ENCODE assay signal across 11 cellular contexts in the genomic region with DNA sequence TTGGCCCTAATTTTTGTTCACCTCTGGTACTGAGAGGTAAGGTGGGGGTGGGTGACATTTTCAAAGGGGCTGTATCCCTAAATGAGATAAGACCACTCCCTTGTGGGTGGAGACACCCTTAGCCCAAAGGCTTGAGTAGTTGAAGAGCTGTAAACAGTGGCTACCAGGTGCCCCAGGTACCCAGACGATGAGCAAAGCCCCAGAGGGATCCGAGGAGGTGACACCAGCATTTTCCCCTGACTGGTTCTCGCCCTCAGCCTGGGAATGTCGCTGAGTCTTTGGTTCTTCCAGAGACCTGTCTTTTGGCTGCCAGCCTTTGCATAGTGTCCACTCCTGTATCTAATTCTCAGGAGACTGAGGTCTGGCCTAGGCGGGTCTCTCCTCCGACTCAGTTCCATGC.
"Had no signal": no experiment of that assay in that cellular context is flagged by ENCODE, and none has a peak within 500 bp of the region (broad histone marks: within the 10 kb centered on the region; RNA-seq: fewer than 3 reads in every experiment).

No MANE protein-coding gene starts in this region.

- H3K36me3 Mint-ChIP-seq: activated naive CD8-positive, alpha-beta T cell; type B pancreatic cell had no signal

- H3K9me3 Mint-ChIP-seq: naive thymus-derived CD4-positive, alpha-beta T cell; type B pancreatic cell had no signal

- H3K27me3 Mint-ChIP-seq: activated naive CD8-positive, alpha-beta T cell; naive thymus-derived CD4-positive, alpha-beta T cell; type B pancreatic cell had no signal

- DNase-seq: activated effector memory CD4-positive, alpha-beta T cell treated with Interleukin-2 at 50 U/mL for 16 hours; foreskin keratinocyte; head of caudate nucleus; mammary epithelial cell; naive thymus-derived CD4-positive, alpha-beta T cell; stimulated activated CD4-positive, alpha-beta T cell treated with anti-CD3 and anti-CD28 coated beads, Interleukin-2, amount 100 ng/mL, for 24 hours; stimulated activated naive CD4-positive, alpha-beta T cell treated with Interleukin-2 at 50 U/mL for 16 hours had no signal

- ATAC-seq: foreskin keratinocyte; left lobe of liver; naive thymus-derived CD4-positive, alpha-beta T cell; sciatic nerve had no signal

- H3K4me3 Mint-ChIP-seq: activated naive CD8-positive, alpha-beta T cell; type B pancreatic cell had no signal

- H3K27ac Mint-ChIP-seq: activated naive CD8-positive, alpha-beta T cell; type B pancreatic cell had no signal
